8 cellular contexts compared by ENCODE assay signal in genomic region chr2:55282110-55282917, GRCh38. TPM values are rescaled to one million over a fixed set of nuclear protein-coding genes. Genes with fewer than 3 reads are reported as not detected.
DNase-seq lines count a peak whose midpoint lies in the region; ATAC-seq and TF ChIP-seq lines count a peak whose summit lies in the region.

No MANE protein-coding gene starts in this region.

- CTCF ChIA-PET in CD8-positive, alpha-beta T cell (lab: Charles Lee) = no interaction called here

- H3K9me3 ChIP-seq in CD8-positive, alpha-beta T cell (ENCODE audit: low read length) = no peaks in the 10 kb centered on the region

- H3K4me3 Mint-ChIP-seq in CD8-positive, alpha-beta T cell = peak overlapping the region; percentile 94

- no peaks in the 10 kb centered on the region for H3K36me3 ChIP-seq in CD8-positive, alpha-beta T cell (ENCODE audit: insufficient read depth, low read length)

- TF ChIP-seq CTCF in CD8-positive, alpha-beta T cell (IDR thresholded peaks at IDR 0.05) = no peak
- TF ChIP-seq CTCF in HL-60 (IDR thresholded peaks at IDR 0.05; ENCODE audit: insufficient read depth, low read length) (no peak), epithelial cell of esophagus (IDR thresholded peaks at IDR 0.05; ENCODE audit: insufficient read depth, low read depth, low read length, missing control alignments) (no peak)

- peaks cover 7% of the 10 kb centered on the region for H3K4me1 ChIP-seq in CD8-positive, alpha-beta T cell (ENCODE audit: insufficient read depth, low read length)

- peaks cover 31% of the 10 kb centered on the region for H3K4me1 Mint-ChIP-seq in CD8-positive, alpha-beta T cell (ENCODE audit: low read depth)

- H3K27ac Mint-ChIP-seq in CD8-positive, alpha-beta T cell = peak overlapping the region; percentile 99

- no peaks in the 10 kb centered on the region for H3K27me3 Mint-ChIP-seq in CD8-positive, alpha-beta T cell (ENCODE audit: low read depth)

- H3K9me3 Mint-ChIP-seq in CD8-positive, alpha-beta T cell = no peaks in the 10 kb centered on the region

- peak overlapping the region; percentile 70 for H3K4me3 ChIP-seq in CD8-positive, alpha-beta T cell (ENCODE audit: low read depth, low read length)
- peak overlapping the region; percentile 57 for H3K4me3 ChIP-seq in HL-60 (replicated peaks; ENCODE audit: insufficient read depth, low read length)
- peak overlapping the region; percentile 52 for H3K4me3 ChIP-seq in epithelial cell of esophagus (ENCODE audit: low read length)

- no peaks in the 10 kb centered on the region for H3K27me3 ChIP-seq in CD8-positive, alpha-beta T cell (ENCODE audit: insufficient read depth, low read length)
- no peaks in the 10 kb centered on the region for H3K27me3 ChIP-seq in HL-60 (ENCODE audit: insufficient read depth, poor library complexity, severe bottlenecking)

- H3K36me3 Mint-ChIP-seq in CD8-positive, alpha-beta T cell = peaks cover 10% of the 10 kb centered on the region

- peak overlapping the region; percentile 72 for H3K27ac ChIP-seq in CD8-positive, alpha-beta T cell (ENCODE audit: low read depth, low read length)
- peak overlapping the region; percentile 90 for H3K27ac ChIP-seq in HL-60 (replicated peaks)

- ATAC-seq in CD8-positive, alpha-beta T cell = peak; percentile 99
- peak; percentile 98 for ATAC-seq in GM19463 (IDR thresholded peaks at IDR 0.05; ENCODE audit: unreplicated experiment)

- POLR2A ChIA-PET in CD8-positive, alpha-beta T cell (lab: Charles Lee) = interaction anchor here (0.8 to 1.5 kb wide), 3 partner anchors 12 to 336 kb away, joined by 3 to 6 read pairs (median 3); no protein-coding TSS in a partner anchor

- intact Hi-C loops in CD8-positive, alpha-beta T cell (cut with DNase I, micrococcal nuclease) = loop anchor here (1.0 to 10.0 kb wide), 11 partner anchors 13 to 1165 kb away; partner anchors contain the start of genes CLHC1 (in 2 of the 2), MTIF2 (in 2 of the 2), PNPT1 (in 2 of the 2) and PPP4R3B (in 2 of the 2)

- peak; percentile 77 to 93 (median 85) for DNase-seq in CD8-positive, alpha-beta T cell
- peak; percentile 67 to 93 for DNase-seq in HL-60 (ENCODE audit: low read depth in 1 of 2, low spot score in 1 of 2)
- DNase-seq in NOMO-1 treated with dmso at 0.1 percent for 144 hours (lab: John Stamatoyannopoulos, UW; ENCODE audit: unreplicated experiment) = peak; percentile 87
- peak; percentile 92 for DNase-seq in activated CD8-positive, alpha-beta memory T cell treated with anti-CD3 and anti-CD28 coated beads, Interleukin-2, amount 50 U/mL, for 48 hours
- DNase-seq in epithelial cell of esophagus (ENCODE audit: low read depth) = peak; percentile 79
- DNase-seq in mucosa of gallbladder (ENCODE audit: low spot score) = peak; percentile 89
- peak; percentile 82 for DNase-seq in stimulated activated CD8-positive, alpha-beta memory T cell treated with anti-CD3 and anti-CD28 coated beads, Interleukin-4, amount 100 ng/mL, for 24 hours (ENCODE audit: low read depth)

RNA-seq across cellular contexts. Expression of gene MTIF2, which starts 13.3 kb away (rescaled TPM):
- 10 to 100 TPM; 12.2 to 14.4 TPM for total RNA-seq in CD8-positive, alpha-beta T cell
- 22.8 TPM for total RNA-seq in mucosa of gallbladder

RNA-seq across cellular contexts. Expression of gene RPS27A, which starts 49.8 kb away (rescaled TPM):
- total RNA-seq in CD8-positive, alpha-beta T cell = 1,000 to 10,000 TPM; 2,135 to 2,231 TPM
- 605 TPM for total RNA-seq in mucosa of gallbladder

RNA-seq across cellular contexts. Expression of gene CLHC1, which starts 50.2 kb away (rescaled TPM):
- total RNA-seq in CD8-positive, alpha-beta T cell = 1 to 10 TPM; 2.2 to 2.3 TPM
- total RNA-seq in mucosa of gallbladder = 20.1 TPM

Comparison
In these comparisons a context has a peak if more than half of its experiments do, and no peak if none do; other contexts are left out.
1. Peak in every context shown above with its lines: DNase-seq, ATAC-seq, H3K4me3 ChIP-seq and H3K27ac ChIP-seq.